16 cellular contexts compared by ENCODE assay signal in genomic region chr2:132623096-132623839, GRCh38. TPM values are rescaled to one million over a fixed set of nuclear protein-coding genes. Genes with fewer than 3 reads are reported as not detected.
DNase-seq lines count a peak whose midpoint lies in the region; ATAC-seq and TF ChIP-seq lines count a peak whose summit lies in the region.
"Had no signal": no experiment of that assay in that cellular context is flagged by ENCODE, and none has a peak within 500 bp of the region (broad histone marks: within the 10 kb centered on the region; RNA-seq: fewer than 3 reads in every experiment).

No MANE protein-coding gene starts in this region.

- H3K27ac ChIP-seq in heart right ventricle, result no peak overlapping the region
- H3K27ac ChIP-seq: Peyer's patch had no signal

- H3K36me3 ChIP-seq in heart right ventricle, result no peaks in the 10 kb centered on the region
- H3K36me3 ChIP-seq: Peyer's patch had no signal

- no peaks in the 10 kb centered on the region for H3K9me3 ChIP-seq in heart right ventricle
- H3K9me3 ChIP-seq: mucosa of descending colon, Peyer's patch had no signal

- WGBS in heart right ventricle, 2 donors, result 68 to 83% methylated on average over 9 of the region's 9 CpGs

- no peak overlapping the region for H3K4me3 ChIP-seq in heart right ventricle
- H3K4me3 ChIP-seq: GM12878, mucosa of descending colon, Peyer's patch had no signal

- peaks cover 0 to 11% (median 0%) of the 10 kb centered on the region in 9 donors for H3K4me1 ChIP-seq in heart right ventricle
- H3K4me1 ChIP-seq: Peyer's patch had no signal

- H3K27me3 ChIP-seq in heart right ventricle, result peaks cover 0 to 10% (median 0%) of the 10 kb centered on the region in 7 donors
- H3K27me3 ChIP-seq: Peyer's patch had no signal

- no peaks in the 10 kb centered on the region for H3K36me3 Mint-ChIP-seq in dendritic cell treated with granulocyte-macrophage colony-stimulating factor and Interleukin-4, amounts not matched to agents 40 ng/mL and 50 ng/mL, for 4 days (ENCODE audit: low read depth)
- H3K36me3 Mint-ChIP-seq in CD14-positive monocyte, result no peaks in the 10 kb centered on the region
- H3K36me3 Mint-ChIP-seq: activated CD8-positive, alpha-beta memory T cell treated with anti-CD3 and anti-CD28 coated beads, Interleukin-2, amount 10 ng/mL, durations not matched to agents 7 days and 5 days; activated naive CD8-positive, alpha-beta T cell treated with anti-CD3 and anti-CD28 coated beads, Interleukin-2, amount 10 ng/mL, durations not matched to agents 7 days and 5 days had no signal

- intact Hi-C loops in dendritic cell treated with granulocyte-macrophage colony-stimulating factor and Interleukin-4, amounts not matched to agents 40 ng/mL and 50 ng/mL, for 4 days (cut with micrococcal nuclease), result no loop called here
- intact Hi-C loops in sciatic nerve (cut with DNase I), result no loop called here
- intact Hi-C loops in CD14-positive monocyte (cut with micrococcal nuclease), result no loop called here
- intact Hi-C loops in heart right ventricle (cut with DNase I), result no loop called here

- H3K27me3 Mint-ChIP-seq in dendritic cell treated with granulocyte-macrophage colony-stimulating factor and Interleukin-4, amounts not matched to agents 40 ng/mL and 50 ng/mL, for 4 days, result no peaks in the 10 kb centered on the region
- H3K27me3 Mint-ChIP-seq in CD14-positive monocyte (ENCODE audit: low read depth in 3 of 3), result peaks cover 0 to 9% (median 1%) of the 10 kb centered on the region in 3 donors
- H3K27me3 Mint-ChIP-seq: activated CD8-positive, alpha-beta memory T cell treated with anti-CD3 and anti-CD28 coated beads, Interleukin-2, amount 10 ng/mL, durations not matched to agents 7 days and 5 days; activated naive CD8-positive, alpha-beta T cell treated with anti-CD3 and anti-CD28 coated beads, Interleukin-2, amount 10 ng/mL, durations not matched to agents 7 days and 5 days; effector memory CD8-positive, alpha-beta T cell; stimulated activated naive CD8-positive, alpha-beta T cell treated with anti-CD3 and anti-CD28 coated beads, Interleukin-15, Interleukin-2, amounts not matched to agents 100 ng/mL and 50 ng/mL, for 24 hours had no signal

- ATAC-seq in sciatic nerve (peak; percentile 74), heart right ventricle (no peak)
- ATAC-seq: activated CD8-positive, alpha-beta memory T cell treated with anti-CD3 and anti-CD28 coated beads, Interleukin-2, amount 10 ng/mL, durations not matched to agents 7 days and 5 days; effector memory CD8-positive, alpha-beta T cell; GM12878; mucosa of descending colon had no signal

- peaks cover 32% of the 10 kb centered on the region for H3K4me1 Mint-ChIP-seq in dendritic cell treated with granulocyte-macrophage colony-stimulating factor and Interleukin-4, amounts not matched to agents 40 ng/mL and 50 ng/mL, for 4 days (ENCODE audit: low read depth)
- peaks cover 24% of the 10 kb centered on the region for H3K4me1 Mint-ChIP-seq in CD14-positive monocyte
- H3K4me1 Mint-ChIP-seq: activated CD8-positive, alpha-beta memory T cell treated with anti-CD3 and anti-CD28 coated beads, Interleukin-2, amount 10 ng/mL, durations not matched to agents 7 days and 5 days; activated naive CD8-positive, alpha-beta T cell treated with anti-CD3 and anti-CD28 coated beads, Interleukin-2, amount 10 ng/mL, durations not matched to agents 7 days and 5 days had no signal

- H3K4me3 Mint-ChIP-seq in dendritic cell treated with granulocyte-macrophage colony-stimulating factor and Interleukin-4, amounts not matched to agents 40 ng/mL and 50 ng/mL, for 4 days, result peak overlapping the region; percentile 1
- no peak overlapping the region for H3K4me3 Mint-ChIP-seq in CD14-positive monocyte
- H3K4me3 Mint-ChIP-seq: activated CD8-positive, alpha-beta memory T cell treated with anti-CD3 and anti-CD28 coated beads, Interleukin-2, amount 10 ng/mL, durations not matched to agents 7 days and 5 days; activated naive CD8-positive, alpha-beta T cell treated with anti-CD3 and anti-CD28 coated beads, Interleukin-2, amount 10 ng/mL, durations not matched to agents 7 days and 5 days; effector memory CD8-positive, alpha-beta T cell; stimulated activated naive CD8-positive, alpha-beta T cell treated with anti-CD3 and anti-CD28 coated beads, Interleukin-15, Interleukin-2, amounts not matched to agents 100 ng/mL and 50 ng/mL, for 24 hours had no signal

- peak overlapping the region; percentile 55 for H3K27ac Mint-ChIP-seq in dendritic cell treated with granulocyte-macrophage colony-stimulating factor and Interleukin-4, amounts not matched to agents 40 ng/mL and 50 ng/mL, for 4 days
- H3K27ac Mint-ChIP-seq in CD14-positive monocyte, result peak overlapping the region in 2 of 7 donors; percentile 1 to 43
- H3K27ac Mint-ChIP-seq: activated CD8-positive, alpha-beta memory T cell treated with anti-CD3 and anti-CD28 coated beads, Interleukin-2, amount 10 ng/mL, durations not matched to agents 7 days and 5 days; activated naive CD8-positive, alpha-beta T cell treated with anti-CD3 and anti-CD28 coated beads, Interleukin-2, amount 10 ng/mL, durations not matched to agents 7 days and 5 days; effector memory CD8-positive, alpha-beta T cell; stimulated activated naive CD8-positive, alpha-beta T cell treated with anti-CD3 and anti-CD28 coated beads, Interleukin-15, Interleukin-2, amounts not matched to agents 100 ng/mL and 50 ng/mL, for 24 hours had no signal

- H3K9me3 Mint-ChIP-seq in dendritic cell treated with granulocyte-macrophage colony-stimulating factor and Interleukin-4, amounts not matched to agents 40 ng/mL and 50 ng/mL, for 4 days, result no peaks in the 10 kb centered on the region
- peaks cover 0 to 8% (median 2%) of the 10 kb centered on the region in 7 donors for H3K9me3 Mint-ChIP-seq in CD14-positive monocyte
- H3K9me3 Mint-ChIP-seq: stimulated activated naive CD8-positive, alpha-beta T cell treated with anti-CD3 and anti-CD28 coated beads, Interleukin-15, Interleukin-2, amounts not matched to agents 100 ng/mL and 50 ng/mL, for 24 hours had no signal

- TF ChIP-seq CTCF in CD14-positive monocyte (IDR thresholded peaks at IDR 0.05) (no peak), heart right ventricle (IDR thresholded peaks at IDR 0.05) (no peak)

- DNase-seq in GF-D8 (lab: John Stamatoyannopoulos, UW) (peak; percentile 11), OCI-M1 (lab: John Stamatoyannopoulos, UW) (peak; percentile 5), sciatic nerve (ENCODE audit: low spot score) (no peak), CD14-positive monocyte (ENCODE audit: low spot score) (no peak), heart right ventricle (no peak), NCI-H2171 treated with DMSO at 0.1 percent for 48 hours (lab: John Stamatoyannopoulos, UW) (no peak), NCI-H2029 treated with DMSO at 0.1 percent for 48 hours (lab: John Stamatoyannopoulos, UW) (no peak)
- DNase-seq: activated CD8-positive, alpha-beta memory T cell treated with anti-CD3 and anti-CD28 coated beads, Interleukin-2, amount 10 ng/mL, durations not matched to agents 7 days and 5 days; activated naive CD8-positive, alpha-beta T cell treated with anti-CD3 and anti-CD28 coated beads, Interleukin-2, amount 10 ng/mL, durations not matched to agents 7 days and 5 days; effector memory CD8-positive, alpha-beta T cell; mucosa of descending colon; Peyer's patch; stimulated activated CD4-positive, alpha-beta T cell treated with anti-CD3 and anti-CD28 coated beads, Interleukin-4, amount 100 ng/mL, for 1 hour had no signal

RNA-seq across cellular contexts. Expression of gene LYPD1, which starts 46.7 kb away (rescaled TPM):
- total RNA-seq in sciatic nerve (1.2 TPM), heart right ventricle (under 1 TPM in 8 of 10 donors, not detected in 2; 0.16 to 0.72 (median 0.39) TPM)
- polyA plus RNA-seq in CD14-positive monocyte (not detected), heart right ventricle (under 1 TPM in 1 of 2 donors, not detected in 1; 0.64 TPM)
- total RNA-seq: activated CD8-positive, alpha-beta memory T cell treated with anti-CD3 and anti-CD28 coated beads, Interleukin-2, amount 10 ng/mL, durations not matched to agents 7 days and 5 days; activated naive CD8-positive, alpha-beta T cell treated with anti-CD3 and anti-CD28 coated beads, Interleukin-2, amount 10 ng/mL, durations not matched to agents 7 days and 5 days; GM12878 had no signal
- polyA plus RNA-seq: GM12878 had no signal

Comparison
In these comparisons a context has a peak if more than half of its experiments do, and no peak if none do; other contexts are left out.
1. DNase-seq: peak in GF-D8 (single experiment) and OCI-M1 (single experiment); none in sciatic nerve (single experiment), CD14-positive monocyte (single experiment), heart right ventricle (0 of 2), NCI-H2171 treated with DMSO at 0.1 percent for 48 hours (single experiment) and NCI-H2029 treated with DMSO at 0.1 percent for 48 hours (single experiment).